Comparison of ENCODE assay signal across 18 cellular contexts in the genomic region with DNA sequence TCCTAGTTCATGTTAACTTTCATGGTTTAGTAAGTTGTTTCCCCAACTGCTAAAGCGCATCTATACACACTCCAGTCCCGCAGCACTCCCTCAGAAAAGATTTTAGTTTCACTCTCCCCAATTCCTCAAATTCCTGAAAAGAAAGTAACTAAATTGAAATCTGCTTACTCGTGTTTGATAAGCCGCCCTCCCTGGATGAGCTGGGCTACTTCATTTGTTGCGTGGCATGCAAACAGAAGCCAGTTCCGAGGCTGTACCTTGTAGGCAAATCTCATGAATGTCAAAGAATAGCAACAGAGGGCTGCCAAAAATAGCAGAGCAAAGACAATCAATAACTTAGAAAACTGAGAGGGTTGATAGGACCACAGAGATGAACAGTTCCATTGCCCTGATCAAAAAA. TPM values are rescaled to one million over a fixed set of nuclear protein-coding genes. Genes with fewer than 3 reads are reported as not detected.
DNase-seq lines count a peak whose midpoint lies in the region; ATAC-seq and TF ChIP-seq lines count a peak whose summit lies in the region.
"Had no signal": no experiment of that assay in that cellular context is flagged by ENCODE, and none has a peak within 500 bp of the region (broad histone marks: within the 10 kb centered on the region; RNA-seq: fewer than 3 reads in every experiment).

No MANE protein-coding gene starts in this region.

- 53 to 78% methylated on average over 6 of the region's 6 CpGs for WGBS in testis, 2 donors
- 91% methylated on average over 6 of the region's 6 CpGs for WGBS in mammary epithelial cell (ENCODE audit: low coverage, missing lambda C conversion rate)

- BruUV-seq in mammary epithelial cell (replicated peaks; lab: Mats Ljungman, UMichigan), result no TSS peak

- H3K27ac ChIP-seq in cardiac muscle cell (peak overlapping the region; percentile 96), ascending aorta (peak overlapping the region; percentile 58 to 81), testis (peak overlapping the region in 1 of 2 donors; percentile 17), mammary epithelial cell (ENCODE audit: insufficient read depth, low read depth, low read length) (no peak overlapping the region)
- H3K27ac ChIP-seq: foreskin keratinocyte had no signal

- TF ChIP-seq CTCF in cardiac muscle cell (IDR thresholded peaks at IDR 0.05; ENCODE audit: low read depth, low read length), result no peak
- TF ChIP-seq CTCF in ascending aorta (IDR thresholded peaks at IDR 0.05), result no peak
- TF ChIP-seq CTCF in testis (IDR thresholded peaks at IDR 0.05), result no peak
- no peak for TF ChIP-seq CTCF in mammary epithelial cell (conservative IDR thresholded peaks at IDR 0.05 in 1 of 2, IDR thresholded peaks at IDR 0.05 in 1 of 2; ENCODE audit: extremely low read depth in 1 of 2, insufficient read depth in 1 of 2, low read depth in 1 of 2, low read length in 2 of 2)

- H3K27me3 ChIP-seq in cardiac muscle cell (no peaks in the 10 kb centered on the region), ascending aorta (no peaks in the 10 kb centered on the region), testis (no peaks in the 10 kb centered on the region), mammary epithelial cell (ENCODE audit: insufficient read depth, low read length) (no peaks in the 10 kb centered on the region)
- H3K27me3 ChIP-seq: foreskin keratinocyte, spleen, transverse colon had no signal

- no peak overlapping the region for H3K9ac ChIP-seq in mammary epithelial cell (ENCODE audit: insufficient read depth, low read length)

- DNase-seq in cardiac muscle cell (ENCODE audit: low read depth in 1 of 2, low spot score in 1 of 2) (no peak), left cardiac atrium (no peak), ascending aorta (ENCODE audit: low spot score in 2 of 2) (no peak), hepatic stellate cell (ENCODE audit: low spot score) (peak; percentile 21), testis (peak; percentile 40), mammary epithelial cell (no peak), NCI-H524 (lab: John Stamatoyannopoulos, UW) (no peak)
- DNase-seq: 8988T; activated naive CD4-positive, alpha-beta T cell treated with anti-CD3 and anti-CD28 coated beads for 36 hours; NCI-H1105 treated with DMSO at 0.1 percent for 48 hours; NCI-H446 treated with DMSO at 0.1 percent for 48 hours; nephron progenitor cell; spleen; T1000; transverse colon had no signal

- H4K20me1 ChIP-seq in mammary epithelial cell (ENCODE audit: insufficient read depth, low read length), result no peaks in the 10 kb centered on the region

- no peak overlapping the region for H3K4me2 ChIP-seq in mammary epithelial cell (ENCODE audit: insufficient read depth, low read depth, low read length)

- in situ Hi-C loops in mammary epithelial cell (cut with MboI; ENCODE audit: low sequenced_read_pairs in 2 of 2), result no loop called here

- no peaks in the 10 kb centered on the region for H3K9me3 ChIP-seq in cardiac muscle cell (ENCODE audit: low read depth)
- no peaks in the 10 kb centered on the region for H3K9me3 ChIP-seq in ascending aorta
- no peaks in the 10 kb centered on the region for H3K9me3 ChIP-seq in testis
- H3K9me3 ChIP-seq in mammary epithelial cell (replicated peaks; ENCODE audit: insufficient read depth, low read length), result no peaks in the 10 kb centered on the region
- H3K9me3 ChIP-seq: spleen, transverse colon had no signal

- H3K4me3 ChIP-seq in cardiac muscle cell (no peak overlapping the region), ascending aorta (no peak overlapping the region), testis (no peak overlapping the region), mammary epithelial cell (replicated peaks in 1 of 3; ENCODE audit: insufficient read depth in 1 of 3, low read depth in 2 of 3, low read length in 3 of 3) (no peak overlapping the region)
- H3K4me3 ChIP-seq: spleen, transverse colon had no signal

- H3K79me2 ChIP-seq in mammary epithelial cell (ENCODE audit: insufficient read depth, low read length), result no peaks in the 10 kb centered on the region

- CTCF ChIA-PET in mammary epithelial cell (lab: Charles Lee; ENCODE audit: low non-redundant PET), result no interaction called here

- TF ChIP-seq POLR2A in testis (IDR thresholded peaks at IDR 0.05), result no peak

- H3K36me3 ChIP-seq in cardiac muscle cell, result no peaks in the 10 kb centered on the region
- peaks cover 4 to 5% of the 10 kb centered on the region in 2 donors for H3K36me3 ChIP-seq in ascending aorta
- H3K36me3 ChIP-seq in testis (ENCODE audit: low read depth, missing control alignments), result no peaks in the 10 kb centered on the region
- H3K36me3 ChIP-seq in mammary epithelial cell (ENCODE audit: insufficient read depth, low read length), result no peaks in the 10 kb centered on the region

- H3K4me1 ChIP-seq in cardiac muscle cell (ENCODE audit: low read depth), result peaks cover 21% of the 10 kb centered on the region
- peaks cover 0 to 9% of the 10 kb centered on the region in 2 donors for H3K4me1 ChIP-seq in ascending aorta
- peaks cover 9% of the 10 kb centered on the region for H3K4me1 ChIP-seq in testis
- peaks cover 7% of the 10 kb centered on the region for H3K4me1 ChIP-seq in mammary epithelial cell (ENCODE audit: insufficient read depth, low read length)
- H3K4me1 ChIP-seq: transverse colon had no signal

- no peak overlapping the region for H2AFZ ChIP-seq in mammary epithelial cell (ENCODE audit: low read depth, low read length)

- intact Hi-C loops in left cardiac atrium (cut with DNase I) (no loop called here), ascending aorta (cut with DNase I) (no loop called here), testis (cut with DNase I; ENCODE audit: low total_unique reads) (no loop called here), mammary epithelial cell (cut with micrococcal nuclease) (no loop called here)

- ATAC-seq in left cardiac atrium (no peak), HG02973 (IDR thresholded peaks at IDR 0.05; ENCODE audit: unreplicated experiment) (no peak)

- dilution Hi-C loops in mammary epithelial cell (cut with HindIII; ENCODE audit: low sequenced_read_pairs), result no loop called here

RNA-seq across cellular contexts. Expression of a gene that starts 16.9 kb away (rescaled TPM):
- total RNA-seq in cardiac muscle cell (28.5 and 52.8 TPM in 2 replicates), left cardiac atrium (100 to 1,000 TPM; 273 to 352 TPM), ascending aorta (23.8 TPM), testis (10 to 100 TPM; 22.5 to 24.0 TPM), mammary epithelial cell (10 to 100 TPM; 21.5 to 24.8 TPM)
- polyA plus RNA-seq in cardiac muscle cell (67.2 and 122 TPM in 2 replicates), testis (ENCODE audit: insufficient read depth, low read depth, low replicate concordance) (54.2 TPM), mammary epithelial cell (25.1 TPM)
- polyA minus RNA-seq in mammary epithelial cell, result 13.6 TPM

RNA-seq across cellular contexts. Expression of a gene that starts 23.5 kb away (rescaled TPM):
- total RNA-seq in cardiac muscle cell, result 26.5 and 36.4 TPM in 2 replicates
- polyA plus RNA-seq in cardiac muscle cell, result 63.3 and 63.7 TPM in 2 replicates
- 10 to 100 TPM; 26.3 to 28.0 TPM for total RNA-seq in left cardiac atrium
- 77.7 TPM for total RNA-seq in ascending aorta
- 10 to 100 TPM; 45.7 to 64.6 TPM for total RNA-seq in testis
- polyA plus RNA-seq in testis (ENCODE audit: insufficient read depth, low read depth, low replicate concordance), result 68.3 TPM
- 10 to 100 TPM; 31.0 to 41.1 TPM for total RNA-seq in mammary epithelial cell
- polyA plus RNA-seq in mammary epithelial cell, result 45.1 TPM
- polyA minus RNA-seq in mammary epithelial cell, result 33.2 TPM

RNA-seq across cellular contexts. Expression of a gene that starts 57.6 kb away (rescaled TPM):
- total RNA-seq in cardiac muscle cell (0.12 and 0.92 TPM in 2 replicates), left cardiac atrium (under 1 TPM; 0.26 to 0.65 TPM), ascending aorta (not detected), testis (under 1 TPM; 0.39 to 0.62 TPM), mammary epithelial cell (under 1 TPM; 0.09 to 0.50 TPM)
- polyA plus RNA-seq in cardiac muscle cell (0.33 TPM in 1 of 2 replicates, not detected in the other), testis (ENCODE audit: insufficient read depth, low read depth, low replicate concordance) (0.16 TPM), mammary epithelial cell (0.01 TPM)
- polyA minus RNA-seq in mammary epithelial cell, result not detected
- total RNA-seq: activated naive CD4-positive, alpha-beta T cell treated with anti-CD3 and anti-CD28 coated beads for 36 hours; dermis microvascular lymphatic vessel endothelial cell; foreskin keratinocyte; transverse colon had no signal
- polyA plus RNA-seq: foreskin keratinocyte had no signal

Comparison
In these comparisons a context has a peak if more than half of its experiments do, and no peak if none do; other contexts are left out.
1. DNase-seq: peak in hepatic stellate cell (single experiment) and testis (single experiment); none in cardiac muscle cell (0 of 2), left cardiac atrium (single experiment), ascending aorta (0 of 2), mammary epithelial cell (single experiment) and NCI-H524 (0 of 2).